In the genomic region with DNA sequence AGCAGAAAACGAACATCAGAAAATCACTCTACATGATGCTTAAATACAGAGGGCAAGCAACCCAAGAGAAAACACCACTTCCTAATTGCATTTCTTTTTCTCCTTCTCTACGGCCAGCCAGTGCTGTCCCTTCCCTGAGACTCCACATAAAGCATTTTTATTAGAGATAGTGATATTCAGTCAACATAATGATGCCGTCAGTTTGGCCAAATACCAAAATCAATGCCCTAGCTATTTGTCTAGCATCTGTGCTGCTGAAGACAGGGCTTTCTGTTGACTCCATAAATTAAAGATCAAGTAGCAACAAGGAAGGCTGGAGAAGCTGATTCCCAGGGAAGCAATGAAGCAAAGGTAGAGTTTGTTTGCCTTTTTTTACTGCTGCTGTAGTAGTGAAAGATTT, we compare ENCODE assay signal across 20 cellular contexts.
"Had no signal": no experiment of that assay in that cellular context is flagged by ENCODE, and none has a peak within 500 bp of the region (broad histone marks: within the 10 kb centered on the region; RNA-seq: fewer than 3 reads in every experiment).

No MANE protein-coding gene starts in this region.

- H3K4me3 ChIP-seq: left ventricle myocardium inferior, lung, ovary, right atrium auricular region, right lobe of liver, smooth muscle cell, stomach, testis, thyroid gland, transverse colon, upper lobe of left lung, vagina had no signal

- H3K9me3 ChIP-seq: ovary, right atrium auricular region, right lobe of liver, stomach, testis, thyroid gland, transverse colon, upper lobe of left lung, vagina had no signal

- DNase-seq: islet precursor cell; left ventricle myocardium inferior; mesendoderm; naive thymus-derived CD4-positive, alpha-beta T cell; ovary; right lobe of liver; stimulated activated CD4-positive, alpha-beta T cell treated with anti-CD3 and anti-CD28 coated beads, Interleukin-1b, Interleukin-23, amount 100 ng/mL, for 48 hours; stimulated activated CD4-positive, alpha-beta T cell treated with anti-CD3 and anti-CD28 coated beads, Interleukin-4, amount 100 ng/mL, for 1 hour; stimulated activated naive B cell treated with anti-CD40 and anti-IgM and Interleukin-4, amounts not matched to agents 10 μg/mL and 1 μg/mL and 100 μg/mL, for 72 hours; stimulated activated naive CD8-positive, alpha-beta T cell treated with anti-CD3 and anti-CD28 coated beads, Interleukin-15, Interleukin-2, amounts not matched to agents 100 U/mL and 50 U/mL, for 24 hours; stomach; testis; thyroid gland; transverse colon; upper lobe of left lung had no signal

- H3K36me3 ChIP-seq: left ventricle myocardium inferior, ovary, right atrium auricular region, right lobe of liver, stomach, thyroid gland, transverse colon, upper lobe of left lung, vagina had no signal

- H3K4me2 ChIP-seq: smooth muscle cell had no signal

- H3K4me1 ChIP-seq: left ventricle myocardium inferior, right atrium auricular region, right lobe of liver, stomach, testis, thyroid gland, transverse colon, upper lobe of left lung, vagina had no signal

- H3K27ac ChIP-seq: left ventricle myocardium inferior, ovary, right atrium auricular region, right lobe of liver, stomach, testis, thyroid gland, transverse colon, upper lobe of left lung, vagina had no signal

- H3K27me3 ChIP-seq: ovary, right atrium auricular region, right lobe of liver, stomach, testis, thyroid gland, transverse colon, upper lobe of left lung, vagina had no signal

- ATAC-seq: naive thymus-derived CD4-positive, alpha-beta T cell; natural killer cell treated with Interleukin-12 subunit alpha and Interleukin-12 subunit beta and Interleukin-15 and Interleukin-18, amount 100 ng/mL, for 72 hours; right lobe of liver; stimulated activated naive B cell treated with anti-CD40 and anti-IgM and Interleukin-4, amounts not matched to agents 10 μg/mL and 1 μg/mL and 100 μg/mL, for 72 hours; stimulated activated naive CD8-positive, alpha-beta T cell treated with anti-CD3 and anti-CD28 coated beads, Interleukin-15, Interleukin-2, amounts not matched to agents 100 U/mL and 50 U/mL, for 24 hours had no signal
